8 cellular contexts compared by ENCODE assay signal in genomic region chr2:200308001-200308400, GRCh38. TPM values are rescaled to one million over a fixed set of nuclear protein-coding genes. Genes with fewer than 3 reads are reported as not detected.
A peak's percentile ranks its signal among the peaks of the same experiment; 100 is the strongest.
DNase-seq lines count a peak whose midpoint lies in the region; ATAC-seq and TF ChIP-seq lines count a peak whose summit lies in the region.

No MANE protein-coding gene starts in this region.

- peaks cover 0 to 41% (median 22%) of the 10 kb centered on the region in 11 experiments; a peak in 13 of 22 replicates for H4K20me1 ChIP-seq in BLaER1 treated with 17β-estradiol and CSF1 and Interleukin-3, amounts not matched to agents 10 nM and 100 nM

- peaks cover 17 to 33% (median 28%) of the 10 kb centered on the region in 10 experiments for H3K4me1 ChIP-seq in BLaER1 treated with 17β-estradiol and CSF1 and Interleukin-3, amounts not matched to agents 10 nM and 100 nM

- no peaks in the 10 kb centered on the region for H3K27me3 ChIP-seq in BLaER1 treated with 17β-estradiol and CSF1 and Interleukin-3, amounts not matched to agents 10 nM and 100 nM
- no peaks in the 10 kb centered on the region for H3K27me3 ChIP-seq in MG63

- peaks cover 0 to 7% (median 0%) of the 10 kb centered on the region in 11 experiments; a peak in 2 of 22 replicates for H3K36me3 ChIP-seq in BLaER1 treated with 17β-estradiol and CSF1 and Interleukin-3, amounts not matched to agents 10 nM and 100 nM
- no peaks in the 10 kb centered on the region for H3K36me3 ChIP-seq in MG63

- no peaks in the 10 kb centered on the region for H3K9me3 Mint-ChIP-seq in naive B cell

- H3K4me3 ChIP-seq in BLaER1 treated with 17β-estradiol and CSF1 and Interleukin-3, amounts not matched to agents 10 nM and 100 nM, result peak overlapping the region; percentile 77 to 94 (median 86); a peak in 17 of 20 replicates
- H3K4me3 ChIP-seq in MG63 (peak overlapping the region; percentile 62), choroid plexus epithelial cell (ENCODE audit: low read depth, low read length) (peak overlapping the region; percentile 76)

- ATAC-seq in naive B cell (ENCODE audit: low read depth in 2 of 2), result no peak
- no peak for ATAC-seq in GM21619 (IDR thresholded peaks at IDR 0.05; ENCODE audit: unreplicated experiment)
- no peak for ATAC-seq in HG02588 (IDR thresholded peaks at IDR 0.05; ENCODE audit: unreplicated experiment)

- peaks cover 0 to 15% of the 10 kb centered on the region in 2 donors for H3K36me3 Mint-ChIP-seq in naive B cell

- peak overlapping the region in 9 of 11 experiments; percentile 86 to 93 (median 90); a peak in 14 of 22 replicates for H3K9ac ChIP-seq in BLaER1 treated with 17β-estradiol and CSF1 and Interleukin-3, amounts not matched to agents 10 nM and 100 nM

- H3K9me3 ChIP-seq in BLaER1 treated with 17β-estradiol and CSF1 and Interleukin-3, amounts not matched to agents 10 nM and 100 nM (replicated peaks in 1 of 11), result no peaks in the 10 kb centered on the region
- H3K9me3 ChIP-seq in MG63, result no peaks in the 10 kb centered on the region

- peaks cover 32 to 44% (median 33%) of the 10 kb centered on the region in 3 donors for H3K27me3 Mint-ChIP-seq in naive B cell

- H3K4me3 Mint-ChIP-seq in naive B cell, result peak overlapping the region; percentile 68 to 92 (median 84)

- H3K27ac Mint-ChIP-seq in naive B cell, result peak overlapping the region in 1 of 6 donors; percentile 78

- no peak for DNase-seq in MG63
- peak; percentile 73 for DNase-seq in choroid plexus epithelial cell (ENCODE audit: low read depth)
- no peak for DNase-seq in naive B cell
- DNase-seq in HuH-7.5 (ENCODE audit: low spot score), result no peak
- DNase-seq in NCI-H1048 (lab: John Stamatoyannopoulos, UW), result no peak

- H3K4me2 ChIP-seq in BLaER1 treated with 17β-estradiol and CSF1 and Interleukin-3, amounts not matched to agents 10 nM and 100 nM, result peak overlapping the region; percentile 83 to 99 (median 96)

- peaks cover 5 to 11% (median 10%) of the 10 kb centered on the region in 3 donors for H3K4me1 Mint-ChIP-seq in naive B cell

- TF ChIP-seq CTCF in choroid plexus epithelial cell (conservative IDR thresholded peaks at IDR 0.05; ENCODE audit: low read depth, low read length), result no peak

- H3K27ac ChIP-seq in BLaER1 treated with 17β-estradiol and CSF1 and Interleukin-3, amounts not matched to agents 10 nM and 100 nM, result peak overlapping the region in 3 of 11 experiments; percentile 81 to 92 (median 84); a peak in 3 of 22 replicates

RNA-seq across cellular contexts. Expression of gene SPATS2L, which starts 1.5 kb away (rescaled TPM):
- 26.6 and 27.2 TPM in 2 replicates for total RNA-seq in MG63 (2014; rRNA removed; shearing (Covaris generic); ENCODE audit: low replicate concordance)
- 1 to 10 TPM in 2 of 6 donors, under 1 TPM in 1, not detected in 3; 0.33 to 2.8 (median 1.2) TPM for polyA plus RNA-seq in naive B cell (ENCODE audit: low read depth in 6 of 6)
